Comparison of ENCODE assay signal across 21 cellular contexts in the genomic region with DNA sequence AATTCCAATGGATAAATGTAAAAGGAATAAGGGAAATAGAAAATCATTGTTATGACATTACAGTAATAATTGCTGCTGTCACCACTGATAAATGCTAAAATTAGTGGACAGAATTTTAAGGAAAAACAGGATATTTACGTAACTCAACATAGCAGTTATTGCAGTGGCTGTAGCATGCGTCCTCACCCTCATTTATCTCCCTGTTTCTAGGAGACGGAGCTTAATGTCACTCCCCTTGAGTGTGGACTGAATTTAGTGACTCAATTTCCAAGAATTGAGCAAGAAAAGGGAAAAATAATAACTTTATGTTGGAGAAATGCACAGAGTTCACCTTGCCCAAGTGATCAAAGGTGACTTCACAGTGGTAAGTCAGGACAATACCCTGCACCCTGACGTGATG.
"Had no signal": no experiment of that assay in that cellular context is flagged by ENCODE, and none has a peak within 500 bp of the region (broad histone marks: within the 10 kb centered on the region; RNA-seq: fewer than 3 reads in every experiment).

No MANE protein-coding gene starts in this region.

- ATAC-seq: T-cell had no signal

- H3K4me3 Mint-ChIP-seq: T-cell had no signal

- H3K36me3 Mint-ChIP-seq: T-cell had no signal

- H3K27ac ChIP-seq: HL-60, RWPE1 had no signal

- H3K9ac ChIP-seq: SK-N-SH had no signal

- H3K9me3 ChIP-seq: SK-N-SH had no signal

- DNase-seq: Karpas-422, KG1, MG63, NCI-H1092, NCI-H1105 treated with DMSO at 0.1 percent for 48 hours, NCI-H1417 treated with DMSO at 0.1 percent for 48 hours, NCI-H146, NCI-H1694 treated with DMSO at 0.1 percent for 48 hours, NCI-H1930, NCI-H2081, NCI-H2107, NCI-H2227 treated with DMSO at 0.1 percent for 48 hours, NCI-H524, NCI-H526 treated with DMSO at 0.1 percent for 48 hours, NCI-H748 treated with DMSO at 0.1 percent for 48 hours, SHP77, SK-N-SH, SW 1271, T-cell had no signal

- H3K4me2 ChIP-seq: SK-N-SH had no signal

- H3K9me2 ChIP-seq: SK-N-SH had no signal

- H3K27me3 ChIP-seq: MG63 had no signal

- H3K4me3 ChIP-seq: MG63 had no signal

- H3K36me3 ChIP-seq: MG63 had no signal

- H3K9me3 Mint-ChIP-seq: T-cell had no signal
